In the genomic region with DNA sequence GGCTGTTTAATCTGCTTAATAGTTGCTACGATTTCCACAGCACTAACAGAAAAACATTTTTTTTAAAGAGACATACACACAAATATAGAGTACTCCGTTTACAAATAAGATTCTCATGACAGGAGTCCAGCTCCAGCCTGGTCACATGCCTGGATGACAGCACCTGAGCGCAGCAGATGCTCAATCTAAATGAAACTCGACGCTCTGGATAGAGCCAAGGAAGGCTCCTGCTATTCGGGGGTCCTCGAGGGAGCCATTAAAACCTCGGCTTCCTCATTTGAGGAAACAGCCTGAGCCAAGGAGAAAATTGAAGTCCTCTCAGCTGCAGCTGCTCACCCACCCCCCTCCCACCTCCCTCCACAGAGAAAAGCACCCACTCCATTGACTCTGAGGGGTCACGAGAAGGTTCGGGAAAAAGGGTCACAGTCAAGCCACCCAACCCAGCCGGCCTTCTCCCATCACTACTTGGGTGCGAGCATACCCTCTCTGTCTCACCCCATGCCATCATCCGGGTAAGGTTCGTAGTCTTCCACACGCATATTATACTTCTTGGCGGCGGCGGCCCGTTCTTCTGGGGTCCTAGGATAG, we compare ENCODE assay signal across 8 cellular contexts. TPM values are rescaled to one million over a fixed set of nuclear protein-coding genes. Genes with fewer than 3 reads are reported as not detected.
DNase-seq lines count a peak whose midpoint lies in the region; ATAC-seq and TF ChIP-seq lines count a peak whose summit lies in the region.

No MANE protein-coding gene starts in this region.

- DNase-seq in GM12865 (ENCODE audit: low read depth) (no peak), body of pancreas (no peak), right lobe of liver (peak in 1 of 3 donors; percentile 30), tibial artery (no peak), occipital lobe (lab: John Stamatoyannopoulos, UW) (no peak)
- no peak for DNase-seq in central memory CD4-positive, alpha-beta T cell

- peak overlapping the region; percentile 89 for H3K27ac ChIP-seq in KOPT-K1 (ENCODE audit: low read depth, low read length, poor library complexity, severe bottlenecking)
- H3K27ac ChIP-seq in body of pancreas, result peak overlapping the region in 3 of 4 donors; percentile 23 to 66 (median 55)
- H3K27ac ChIP-seq in right lobe of liver, result peak overlapping the region; percentile 59 to 67 (median 65)
- H3K27ac ChIP-seq in tibial artery, result peak overlapping the region; percentile 78

- H3K27me3 ChIP-seq in body of pancreas (no peaks in the 10 kb centered on the region), right lobe of liver (no peaks in the 10 kb centered on the region), tibial artery (no peaks in the 10 kb centered on the region)

- TF ChIP-seq CTCF in GM12865 (IDR thresholded peaks at IDR 0.05; ENCODE audit: insufficient read depth, low read depth, low read length, missing control alignments) (no peak), body of pancreas (IDR thresholded peaks at IDR 0.05) (no peak), right lobe of liver (IDR thresholded peaks at IDR 0.05) (no peak), tibial artery (IDR thresholded peaks at IDR 0.05) (no peak)

- intact Hi-C loops in body of pancreas (cut with DNase I), result no loop called here
- intact Hi-C loops in right lobe of liver (cut with DNase I), result no loop called here
- intact Hi-C loops in tibial artery (cut with DNase I; ENCODE audit: low total_unique reads), result no loop called here

- TF ChIP-seq POLR2A in body of pancreas (IDR thresholded peaks at IDR 0.05) (no peak), right lobe of liver (IDR thresholded peaks at IDR 0.05) (no peak)

- peaks cover 21% of the 10 kb centered on the region for H3K4me1 ChIP-seq in body of pancreas
- H3K4me1 ChIP-seq in right lobe of liver, result peaks cover 0 to 12% (median 5%) of the 10 kb centered on the region in 4 donors
- H3K4me1 ChIP-seq in tibial artery, result peaks cover 0 to 22% (median 12%) of the 10 kb centered on the region in 4 donors

- ATAC-seq in body of pancreas (no peak), right lobe of liver (peak in 1 of 4 donors; percentile 23), GM21786 (IDR thresholded peaks at IDR 0.05; ENCODE audit: unreplicated experiment) (no peak)

- H3K9me3 ChIP-seq in KOPT-K1 (ENCODE audit: insufficient read depth, low read length, poor library complexity, severe bottlenecking), result peaks cover 8% of the 10 kb centered on the region
- no peaks in the 10 kb centered on the region for H3K9me3 ChIP-seq in body of pancreas
- no peaks in the 10 kb centered on the region for H3K9me3 ChIP-seq in right lobe of liver
- H3K9me3 ChIP-seq in tibial artery, result no peaks in the 10 kb centered on the region

- H3K4me3 ChIP-seq in GM12865 (ENCODE audit: low read depth, low read length) (peak overlapping the region; percentile 66), body of pancreas (peak overlapping the region; percentile 44 to 91), right lobe of liver (peak overlapping the region; percentile 78 to 96 (median 86)), tibial artery (peak overlapping the region; percentile 79 to 95)

- H3K36me3 ChIP-seq in KOPT-K1 (ENCODE audit: insufficient read depth, low read length) (peaks cover 47% of the 10 kb centered on the region), body of pancreas (replicated peaks in 1 of 2; ENCODE audit: insufficient read depth in 1 of 2, low read depth in 2 of 2) (peaks cover 0 to 11% of the 10 kb centered on the region in 2 donors), right lobe of liver (peaks cover 0 to 29% (median 16%) of the 10 kb centered on the region in 4 donors), tibial artery (peaks cover 27 to 38% (median 31%) of the 10 kb centered on the region in 3 donors)

- WGBS in body of pancreas, 2 donors, result 0% methylated on average over 16 to 19 of the region's 19 CpGs
- WGBS in right lobe of liver (ENCODE audit: insufficient coverage, low coverage, low lambda C conversion rate, missing lambda C conversion rate), result 2% methylated on average over 14 of the region's 19 CpGs

RNA-seq across cellular contexts. Expression of a gene that starts 0.7 kb away (rescaled TPM):
- total RNA-seq in body of pancreas (10 to 100 TPM; 77.8 to 84.1 TPM), right lobe of liver (100 to 1,000 TPM in 3 of 6 experiments, 10 to 100 TPM in 3; 93.6 to 125 (median 99.3) TPM), occipital lobe (102 TPM)

RNA-seq across cellular contexts. Expression of a gene that starts 6.8 kb away (rescaled TPM):
- total RNA-seq in body of pancreas (1 to 10 TPM; 7.3 to 9.9 TPM), right lobe of liver (10 to 100 TPM in 3 of 6 experiments, 1 to 10 TPM in 3; 4.5 to 13.9 (median 11.3) TPM), occipital lobe (14.0 TPM)

RNA-seq across cellular contexts. Expression of a gene that starts 9.3 kb away (rescaled TPM):
- total RNA-seq in body of pancreas (1 to 10 TPM; 4.3 to 6.5 TPM), right lobe of liver (1 to 10 TPM; 2.4 to 9.1 (median 4.7) TPM), occipital lobe (3.7 TPM)
